Comparison of ENCODE assay signal across 7 cellular contexts in the genomic region with DNA sequence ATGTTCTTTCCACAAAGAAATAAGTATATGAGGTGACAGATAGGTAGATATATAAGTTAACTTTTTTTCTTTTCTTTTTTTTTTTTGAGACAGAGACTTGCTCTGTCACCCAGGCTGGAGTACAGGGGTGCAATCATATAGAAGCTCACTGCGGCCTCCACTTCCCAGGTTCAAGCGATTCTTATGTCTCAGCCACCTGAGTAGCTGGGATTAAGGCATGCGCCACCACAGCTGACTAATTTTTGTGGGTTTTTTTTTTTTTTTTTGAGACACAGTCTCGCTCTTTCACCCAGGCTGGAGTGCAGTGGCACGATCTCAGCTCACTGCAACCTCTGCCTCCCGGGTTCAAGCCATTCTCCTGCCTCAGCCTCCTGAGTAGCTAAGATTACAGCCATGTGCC. TPM values are rescaled to one million over a fixed set of nuclear protein-coding genes. Genes with fewer than 3 reads are reported as not detected.
DNase-seq lines count a peak whose midpoint lies in the region; ATAC-seq and TF ChIP-seq lines count a peak whose summit lies in the region.
"Not testable (repeated sequence)": the region's sequence is repeated elsewhere in the genome, so short reads cannot be mapped to it uniquely, and the experiment has no call there.

No MANE protein-coding gene starts in this region.

- H3K9me3 ChIP-seq in IMR-90 (ENCODE audit: control insufficient read depth, insufficient read depth, low read length); PC-9 (ENCODE audit: insufficient read depth, low read depth); SK-N-SH; smooth muscle cell (replicated peaks; ENCODE audit: low read depth): not testable (repeated sequence)

- intact Hi-C loops in IMR-90 (cut with micrococcal nuclease); PC-9 (cut with micrococcal nuclease; ENCODE audit: unreplicated experiment): not testable (repeated sequence)

- not testable (repeated sequence) for H2AFZ ChIP-seq in IMR-90 (replicated peaks; ENCODE audit: low read length, poor library complexity); PC-9; SK-N-SH (ENCODE audit: low read depth); smooth muscle cell (ENCODE audit: low read depth)

- not testable (repeated sequence) for H3K36me3 ChIP-seq in IMR-90 (ENCODE audit: control insufficient read depth, insufficient read depth, low read length); PC-9 (ENCODE audit: low read depth); SK-N-SH (replicated peaks in 1 of 2; ENCODE audit: control insufficient read depth in 1 of 2, insufficient read depth in 2 of 2, low read length in 1 of 2); smooth muscle cell (ENCODE audit: low read depth)

- H3K27me3 ChIP-seq in IMR-90 (ENCODE audit: control insufficient read depth, insufficient read depth, low read length); PC-9 (ENCODE audit: insufficient read depth, low read depth); SK-N-SH (ENCODE audit: insufficient read depth); smooth muscle cell (ENCODE audit: low read depth): not testable (repeated sequence)

- not testable (repeated sequence) for H2BK15ac ChIP-seq in IMR-90 (ENCODE audit: low read depth, low read length)

- not testable (repeated sequence) for H3K9me3 Mint-ChIP-seq in activated T-helper 17 cell treated with anti-CD3 and anti-CD28 coated beads, Interleukin-2, amount 50 U/mL, for 72 hours

- H2BK20ac ChIP-seq in IMR-90 (ENCODE audit: low read depth, low read length) = not testable (repeated sequence)

- not testable (repeated sequence) for H3K27ac Mint-ChIP-seq in activated T-helper 17 cell treated with anti-CD3 and anti-CD28 coated beads, Interleukin-2, amount 50 U/mL, for 72 hours

- H3K4ac ChIP-seq in IMR-90 (ENCODE audit: low read depth, low read length) = 0 out of 2 replicates have a peak overlapping the region, but pooled peaks have one; percentile 58

- H3K79me1 ChIP-seq in IMR-90 (ENCODE audit: low read depth in 1 of 2, low read length in 2 of 2) = not testable (repeated sequence)

- H3K36me3 Mint-ChIP-seq in activated T-helper 17 cell treated with anti-CD3 and anti-CD28 coated beads, Interleukin-2, amount 50 U/mL, for 72 hours (ENCODE audit: low read depth) = not testable (repeated sequence)

- dilution Hi-C loops in IMR-90 (cut with HindIII; ENCODE audit: low sequenced_read_pairs, unreplicated experiment) = not testable (repeated sequence)

- not testable (repeated sequence) for TF ChIP-seq CTCF in IMR-90 (conservative IDR thresholded peaks at IDR 0.05; ENCODE audit: low read depth, low read length); PC-9 (conservative IDR thresholded peaks at IDR 0.05); SK-N-SH (IDR thresholded peaks at IDR 0.05); smooth muscle cell (IDR thresholded peaks at IDR 0.05; ENCODE audit: borderline replicate concordance, insufficient read depth, poor library complexity, severe bottlenecking)

- H3K4me1 ChIP-seq in IMR-90 (ENCODE audit: control insufficient read depth, insufficient read depth, low read length) (peaks cover 11% of the 10 kb centered on the region), PC-9 (replicated peaks; ENCODE audit: insufficient read depth) (peaks cover 55% of the 10 kb centered on the region), SK-N-SH (ENCODE audit: control insufficient read depth in 1 of 2, insufficient read depth in 2 of 2, low read depth in 1 of 2, low read length in 1 of 2) (peaks cover 0 to 15% of the 10 kb centered on the region in 2 experiments; a peak in 2 of 4 replicates)
- H3K4me1 ChIP-seq in smooth muscle cell (ENCODE audit: low read depth) = not testable (repeated sequence)

- H3K14ac ChIP-seq in IMR-90 (replicated peaks; ENCODE audit: low read depth, low read length) = not testable (repeated sequence)

- POLR2A ChIA-PET in IMR-90 (lab: Charles Lee; ENCODE audit: unreplicated experiment) = not testable (repeated sequence)
- POLR2A ChIA-PET in PC-9 (lab: Charles Lee; ENCODE audit: unreplicated experiment) = interaction anchor here (0.6 kb wide), 2 partner anchors 65 to 94 kb away, joined by 7 to 10 read pairs; no protein-coding TSS in a partner anchor
- POLR2A ChIA-PET in SK-N-SH (lab: Yijun Ruan, JAX) = interaction anchor here (0.8 kb wide), 1 partner anchor 17 kb away, joined by 5 read pairs; no protein-coding TSS in a partner anchor

- not testable (repeated sequence) for H2AK9ac ChIP-seq in IMR-90 (replicated peaks; ENCODE audit: low read depth, low read length, poor library complexity)

- TF ChIP-seq EP300 in SK-N-SH (IDR thresholded peaks at IDR 0.05; ENCODE audit: borderline replicate concordance in 1 of 2, low read depth in 1 of 2, low read length in 1 of 2) = not testable (repeated sequence)

- H3K56ac ChIP-seq in IMR-90 (ENCODE audit: extremely low read depth, insufficient read depth, low read length) = not testable (repeated sequence)

- H4K8ac ChIP-seq in IMR-90 (ENCODE audit: low read depth in 2 of 2, low read length in 2 of 2) = not testable (repeated sequence)

- H3K9me2 ChIP-seq in PC-9 (ENCODE audit: insufficient read depth); SK-N-SH: not testable (repeated sequence)

- not testable (repeated sequence) for H3K79me2 ChIP-seq in PC-9 (ENCODE audit: low read depth); SK-N-SH (ENCODE audit: insufficient read depth); smooth muscle cell (ENCODE audit: low read depth)

- CTCF ChIA-PET in IMR-90 (lab: Yijun Ruan, JAX) (interaction anchor here (0.6 kb wide), 1 partner anchor 81 kb away, joined by 6 read pairs; no protein-coding TSS in a partner anchor), PC-9 (lab: Charles Lee) (interaction anchor here (0.6 kb wide), 1 partner anchor 113 kb away, joined by 4 read pairs; no protein-coding TSS in a partner anchor)
- CTCF ChIA-PET in SK-N-SH (lab: Yijun Ruan, JAX) = not testable (repeated sequence)

- not testable (repeated sequence) for H3K27ac ChIP-seq in IMR-90 (ENCODE audit: insufficient read depth, low read length)
- H3K27ac ChIP-seq in PC-9 = peak overlapping the region; percentile 94
- H3K27ac ChIP-seq in SK-N-SH (ENCODE audit: low read depth in 2 of 2, low read length in 1 of 2) = peak overlapping the region in 1 of 2 experiments; percentile 99; a peak in 1 of 4 replicates
- peak overlapping the region; percentile 97 for H3K27ac ChIP-seq in epithelial cell of prostate
- H3K27ac ChIP-seq in smooth muscle cell (ENCODE audit: low read depth) = peak overlapping the region; percentile 99

- in situ Hi-C loops in IMR-90 (cut with MboI; ENCODE audit: low sequenced_read_pairs) = not testable (repeated sequence)

- H3K18ac ChIP-seq in IMR-90 (ENCODE audit: low read depth, low read length) = not testable (repeated sequence)

- 94% methylated on average over 2 of the region's 6 CpGs; no CpG with 5 or more reads in 1 of the 2 experiments for WGBS in IMR-90 (ENCODE audit: extremely low coverage in 2 of 2, insufficient read length in 1 of 2), 2 experiments
- WGBS in SK-N-SH (ENCODE audit: low lambda C conversion rate) = 90% methylated on average over 6 of the region's 6 CpGs
- 68% methylated on average over 6 of the region's 6 CpGs for WGBS in smooth muscle cell (ENCODE audit: low lambda C conversion rate)

- not testable (repeated sequence) for ATAC-seq in IMR-90 (ENCODE audit: low read depth)
- ATAC-seq in activated T-helper 17 cell treated with anti-CD3 and anti-CD28 coated beads, Interleukin-2, amount 50 U/mL, for 72 hours (replicated peaks) = peak; percentile 43

- peak; percentile 67 for DNase-seq in Daoy (ENCODE audit: low read depth)
- DNase-seq in IMR-90; PC-9; SK-N-SH; epithelial cell of prostate (ENCODE audit: low read depth, low spot score); smooth muscle cell (lab: John Stamatoyannopoulos, UW; ENCODE audit: unreplicated experiment): not testable (repeated sequence)

- BruUV-seq in IMR-90 (replicated peaks; lab: Mats Ljungman, UMichigan); PC-9 (replicated peaks; lab: Mats Ljungman, UMichigan): not testable (repeated sequence)

- not testable (repeated sequence) for H3K4me3 ChIP-seq in IMR-90 (ENCODE audit: insufficient read depth, low read depth, low read length); PC-9; SK-N-SH (ENCODE audit: low read depth in 2 of 2, low read length in 1 of 2); smooth muscle cell

- H3K27me3 Mint-ChIP-seq in activated T-helper 17 cell treated with anti-CD3 and anti-CD28 coated beads, Interleukin-2, amount 50 U/mL, for 72 hours = not testable (repeated sequence)

- H3K23ac ChIP-seq in IMR-90 (ENCODE audit: low read depth, low read length) = not testable (repeated sequence)

- peaks cover 19% of the 10 kb centered on the region for H3K4me1 Mint-ChIP-seq in activated T-helper 17 cell treated with anti-CD3 and anti-CD28 coated beads, Interleukin-2, amount 50 U/mL, for 72 hours

- not testable (repeated sequence) for H3K4me2 ChIP-seq in IMR-90 (ENCODE audit: low read depth, low read length); smooth muscle cell
- H3K4me2 ChIP-seq in PC-9 (peak overlapping the region; percentile 34; the same call in 1 of the 2 replicates), SK-N-SH (peak overlapping the region; percentile 79; the same call in 1 of the 2 replicates)

- not testable (repeated sequence) for TF ChIP-seq RAD21 in IMR-90 (IDR thresholded peaks at IDR 0.05; ENCODE audit: low read length); SK-N-SH (IDR thresholded peaks at IDR 0.05; ENCODE audit: low read length)

- H2BK120ac ChIP-seq in IMR-90 (ENCODE audit: low read depth, low read length) = not testable (repeated sequence)

- not testable (repeated sequence) for TF ChIP-seq POLR2A in IMR-90 (IDR thresholded peaks at IDR 0.05; ENCODE audit: low read depth, low read length)

- peak overlapping the region; percentile 27 for H3K4me3 Mint-ChIP-seq in activated T-helper 17 cell treated with anti-CD3 and anti-CD28 coated beads, Interleukin-2, amount 50 U/mL, for 72 hours

- peak overlapping the region; percentile 21; the same call in 1 of the 2 replicates for H2AK5ac ChIP-seq in IMR-90 (ENCODE audit: low read depth, low read length)

- H3F3A ChIP-seq in PC-9 (ENCODE audit: insufficient read depth, low read depth) = peaks cover 45% of the 10 kb centered on the region
- peaks cover 32% of the 10 kb centered on the region for H3F3A ChIP-seq in SK-N-SH (replicated peaks; ENCODE audit: insufficient read depth)
- not testable (repeated sequence) for H3F3A ChIP-seq in smooth muscle cell (ENCODE audit: low read depth)

- not testable (repeated sequence) for H3K9ac ChIP-seq in IMR-90 (ENCODE audit: low read depth, low read length); SK-N-SH; smooth muscle cell (ENCODE audit: low read depth)

- H3K9me1 ChIP-seq in IMR-90 (ENCODE audit: insufficient read depth, low read length) = peaks cover 17% of the 10 kb centered on the region

- H2BK5ac ChIP-seq in IMR-90 (ENCODE audit: low read depth, low read length, poor library complexity, severe bottlenecking) = not testable (repeated sequence)

- H4K20me1 ChIP-seq in IMR-90 (ENCODE audit: insufficient read depth, low read length); PC-9 (ENCODE audit: insufficient read depth); SK-N-SH (ENCODE audit: insufficient read depth); smooth muscle cell (ENCODE audit: low read depth): not testable (repeated sequence)

- H4K5ac ChIP-seq in IMR-90 (ENCODE audit: low read depth, low read length) = not testable (repeated sequence)

- not testable (repeated sequence) for H4K91ac ChIP-seq in IMR-90 (ENCODE audit: insufficient read depth, low read depth, low read length)

RNA-seq across cellular contexts. Expression of a gene that starts 15.7 kb away (rescaled TPM):
- total RNA-seq in Daoy (2014; rRNA removed; shearing (Covaris generic)) = 6.5 and 16.2 TPM in 2 replicates
- total RNA-seq in IMR-90 (2012; rRNA removed) = 2.8 and 3.0 TPM in 2 replicates
- 22.9 and 24.0 TPM in 2 replicates for polyA plus RNA-seq in IMR-90 (2012; rRNA removed)
- 6.2 and 11.7 TPM in 2 replicates for polyA plus RNA-seq in IMR-90 (2012; cell fraction: cytosol; rRNA removed)
- 98.7 and 169 TPM in 2 replicates for polyA plus RNA-seq in IMR-90 (2012; cell fraction: nucleus; rRNA removed; ENCODE audit: low replicate concordance)
- total RNA-seq in PC-9 (2021) = 97.5 and 142 TPM in 2 replicates
- 17.8 and 18.1 TPM in 2 replicates for polyA plus RNA-seq in SK-N-SH (2012; rRNA removed)
- 4.0 and 7.0 TPM in 2 replicates for polyA plus RNA-seq in SK-N-SH (2012; cell fraction: cytosol; rRNA removed)
- 116 and 138 TPM in 2 replicates for polyA plus RNA-seq in SK-N-SH (2012; cell fraction: nucleus; rRNA removed)
- 100 to 1,000 TPM in 1 of 2 donors, 10 to 100 TPM in 1; 88.7 to 134 TPM for total RNA-seq in activated T-helper 17 cell treated with anti-CD3 and anti-CD28 coated beads, Interleukin-2, amount 50 U/mL, for 72 hours
- total RNA-seq in smooth muscle cell = 5.7 and 8.8 TPM in 2 replicates
- 17.2 and 34.8 TPM in 2 replicates for polyA plus RNA-seq in smooth muscle cell
